ENCODE assay signal across 28 cellular contexts in the genomic region with DNA sequence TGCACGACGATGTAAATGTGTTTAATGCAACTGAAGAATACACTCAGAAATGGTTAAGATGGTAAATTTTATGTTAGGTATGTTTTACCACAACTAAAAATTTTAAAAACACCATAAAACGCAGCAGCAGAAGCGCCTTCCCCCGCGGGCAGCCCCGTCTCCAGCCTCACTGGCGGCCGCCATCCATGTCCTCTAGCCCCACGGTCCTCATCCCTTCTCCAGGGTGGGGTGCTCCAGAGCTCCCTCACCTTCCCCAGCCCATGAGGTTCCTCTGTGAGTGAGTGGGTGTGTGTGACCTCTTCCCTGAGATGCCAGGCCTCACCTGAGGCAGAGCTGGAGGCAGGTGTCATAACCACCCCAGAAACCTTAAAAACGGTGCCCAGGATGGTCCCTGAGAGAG. TPM values are rescaled to one million over a fixed set of nuclear protein-coding genes. Genes with fewer than 3 reads are reported as not detected.
DNase-seq lines count a peak whose midpoint lies in the region; ATAC-seq, FAIRE-seq and TF ChIP-seq lines count a peak whose summit lies in the region.
"Had no signal": no experiment of that assay in that cellular context is flagged by ENCODE, and none has a peak within 500 bp of the region (broad histone marks: within the 10 kb centered on the region; RNA-seq: fewer than 3 reads in every experiment).

No MANE protein-coding gene starts in this region.

- H2AK5ac ChIP-seq in H1 (ENCODE audit: low read depth, low read length): no peak overlapping the region

- no peak overlapping the region for H2BK20ac ChIP-seq in H1 (ENCODE audit: low read length)

- H4K5ac ChIP-seq in H1 (ENCODE audit: insufficient read length, low read depth, low read length): no peak overlapping the region

- no peaks in the 10 kb centered on the region for H3K9me3 Mint-ChIP-seq in neural progenitor cell
- H3K9me3 Mint-ChIP-seq: CD14-positive monocyte; CD8-positive, alpha-beta memory T cell had no signal

- H3K27me3 Mint-ChIP-seq in neural progenitor cell (ENCODE audit: insufficient read depth, low read depth): peaks cover 25% of the 10 kb centered on the region

- H3K4me3 ChIP-seq in heart right ventricle (no peak overlapping the region), H1 (ENCODE audit: extremely low read depth in 1 of 4, insufficient read depth in 2 of 4, low read depth in 3 of 4, low read length in 4 of 4) (no peak overlapping the region), neural progenitor cell (no peak overlapping the region)
- H3K4me3 ChIP-seq: BLaER1 had no signal

- DNase-seq in left ventricle myocardium superior: peak; percentile 15
- no peak for DNase-seq in heart right ventricle
- no peak for DNase-seq in H1 (ENCODE audit: low read depth in 1 of 2, low spot score in 2 of 2)
- DNase-seq in neural progenitor cell (ENCODE audit: low spot score): no peak
- DNase-seq in GDM1 (lab: John Stamatoyannopoulos, UW): no peak
- DNase-seq: 8988T; ACHN; BE2C; C1 segment of cervical spinal cord; CD4-positive, CD25-positive, alpha-beta regulatory T cell; CD8-positive, alpha-beta memory T cell; COR-L47; DMS 273 treated with DMSO at 0.1 percent for 48 hours; DMS153; DMS53; DMS79; DND-41; EL; GF-D8 had no signal

- peak overlapping the region; percentile 10 for H3K27ac Mint-ChIP-seq in neural progenitor cell
- H3K27ac Mint-ChIP-seq: CD14-positive monocyte; CD4-positive, alpha-beta memory T cell; CD8-positive, alpha-beta memory T cell had no signal

- no peak overlapping the region for H3K56ac ChIP-seq in H1 (replicated peaks; ENCODE audit: insufficient read length, low read depth, low read length)

- H4K91ac ChIP-seq in H1 (replicated peaks; ENCODE audit: insufficient read length, low read length): no peak overlapping the region

- H3K9me3 ChIP-seq in heart right ventricle: no peaks in the 10 kb centered on the region
- H3K9me3 ChIP-seq in H1 (ENCODE audit: insufficient read depth in 2 of 2, low read depth in 1 of 2, low read length in 1 of 2): no peaks in the 10 kb centered on the region
- H3K9me3 ChIP-seq in neural progenitor cell (ENCODE audit: low read depth): no peaks in the 10 kb centered on the region
- H3K9me3 ChIP-seq: BE2C, BLaER1 had no signal

- ATAC-seq in left ventricle myocardium superior: no peak
- ATAC-seq in heart right ventricle: no peak
- no peak for ATAC-seq in GM19351 (IDR thresholded peaks at IDR 0.05; ENCODE audit: unreplicated experiment)
- ATAC-seq in HG03095 (IDR thresholded peaks at IDR 0.05; ENCODE audit: unreplicated experiment): no peak

- H3K79me1 ChIP-seq in H1 (ENCODE audit: low read depth, low read length): no peaks in the 10 kb centered on the region

- H2BK15ac ChIP-seq in H1 (ENCODE audit: low read length): 0 out of 2 replicates have a peak overlapping the region, but pooled peaks have one; percentile 98

- WGBS in heart right ventricle, 2 donors: 95% methylated on average over 11 of the region's 11 CpGs
- WGBS in H1 (ENCODE audit: extremely low coverage in 1 of 2, insufficient coverage in 1 of 2, insufficient read length in 1 of 2, insufficient replicate concordance in 2 of 2, low coverage in 1 of 2, low lambda C conversion rate in 2 of 2, missing lambda C conversion rate in 1 of 2), 2 experiments: 84% methylated on average over 11 of the region's 11 CpGs; no CpG with 5 or more reads in 1 of the 2 experiments

- peaks cover 0 to 3% (median 0%) of the 10 kb centered on the region in 7 donors for H3K27me3 ChIP-seq in heart right ventricle
- peaks cover 0 to 4% (median 1%) of the 10 kb centered on the region in 4 experiments; a peak in 3 of 7 replicates for H3K27me3 ChIP-seq in H1 (replicated peaks in 1 of 4; ENCODE audit: control insufficient read depth in 3 of 4, extremely low read depth in 1 of 4, insufficient read depth in 3 of 4, low read length in 3 of 4)
- peaks cover 6% of the 10 kb centered on the region for H3K27me3 ChIP-seq in neural progenitor cell
- H3K27me3 ChIP-seq: BE2C, BLaER1 had no signal

- no peak overlapping the region; the same call in 1 of the 2 replicates for H2BK5ac ChIP-seq in H1 (ENCODE audit: low read depth, low read length)

- intact Hi-C loops in left ventricle myocardium superior (cut with micrococcal nuclease) (no loop called here), heart right ventricle (cut with DNase I) (no loop called here)

- H2BK12ac ChIP-seq in H1 (ENCODE audit: low read depth, low read length): 0 out of 2 replicates have a peak overlapping the region, but pooled peaks have one; percentile 53

- H3K4ac ChIP-seq in H1 (replicated peaks; ENCODE audit: insufficient read length, low read depth, low read length): no peak overlapping the region

- H3K18ac ChIP-seq in H1 (ENCODE audit: extremely low read depth, low read length): no peak overlapping the region

- no peak overlapping the region for H2AFZ ChIP-seq in H1 (ENCODE audit: low read length)
- no peak overlapping the region for H2AFZ ChIP-seq in neural progenitor cell (replicated peaks)

- H3F3A ChIP-seq in neural progenitor cell (ENCODE audit: low read depth): no peaks in the 10 kb centered on the region

- no peak overlapping the region for H3K23ac ChIP-seq in H1 (ENCODE audit: insufficient read length)

- no peaks in the 10 kb centered on the region for H3K36me3 ChIP-seq in heart right ventricle
- H3K36me3 ChIP-seq in H1 (ENCODE audit: control insufficient read depth in 2 of 4, insufficient read depth in 4 of 4, low read length in 3 of 4): no peaks in the 10 kb centered on the region
- no peaks in the 10 kb centered on the region for H3K36me3 ChIP-seq in neural progenitor cell
- H3K36me3 ChIP-seq: BE2C, BLaER1 had no signal

- no peak for TF ChIP-seq POLR2A in H1 (IDR thresholded peaks at IDR 0.05; ENCODE audit: control extremely low read depth in 1 of 2, low read depth in 2 of 2, low read length in 2 of 2)

- POLR2A ChIA-PET in H1 (lab: Charles Lee; ENCODE audit: partially characterized antibody): no interaction called here

- FAIRE-seq in H1 (lab: Jason Lieb, UNC): no peak
- FAIRE-seq: A204.1, GM12891, GM19239 had no signal

- H3K9ac ChIP-seq in H1 (replicated peaks in 1 of 4; ENCODE audit: extremely low read depth in 1 of 4, low read depth in 3 of 4, low read length in 3 of 4) (no peak overlapping the region), neural progenitor cell (no peak overlapping the region)
- H3K9ac ChIP-seq: BLaER1 had no signal

- no peak overlapping the region for H3K14ac ChIP-seq in H1 (ENCODE audit: insufficient read length)

- H3K27ac ChIP-seq in heart right ventricle (no peak overlapping the region), H1 (ENCODE audit: low read depth, low read length) (no peak overlapping the region), neural progenitor cell (no peak overlapping the region)
- H3K27ac ChIP-seq: BLaER1 had no signal

- no peak for TF ChIP-seq RAD21 in H1 (IDR thresholded peaks at IDR 0.05 in 1 of 2, conservative IDR thresholded peaks at IDR 0.05 in 1 of 2; ENCODE audit: low read depth in 2 of 2, low read length in 2 of 2)

- H3K4me3 Mint-ChIP-seq in neural progenitor cell: no peak overlapping the region
- H3K4me3 Mint-ChIP-seq: CD14-positive monocyte; CD4-positive, alpha-beta memory T cell; CD4-positive, CD25-positive, alpha-beta regulatory T cell; CD8-positive, alpha-beta memory T cell had no signal

- H3K79me2 ChIP-seq in H1 (ENCODE audit: control insufficient read depth in 1 of 2, insufficient read depth in 2 of 2, low read length in 2 of 2) (no peaks in the 10 kb centered on the region), neural progenitor cell (ENCODE audit: low read depth) (no peaks in the 10 kb centered on the region)

- H3K4me1 ChIP-seq in heart right ventricle: peaks cover 0 to 13% (median 6%) of the 10 kb centered on the region in 9 donors
- no peaks in the 10 kb centered on the region for H3K4me1 ChIP-seq in H1 (replicated peaks in 1 of 4; ENCODE audit: control insufficient read depth in 3 of 4, insufficient read depth in 4 of 4, low read length in 3 of 4)
- H3K4me1 ChIP-seq in neural progenitor cell: no peaks in the 10 kb centered on the region
- H3K4me1 ChIP-seq: BE2C had no signal

- H2BK120ac ChIP-seq in H1 (replicated peaks; ENCODE audit: low read depth, low read length): no peak overlapping the region

- no peaks in the 10 kb centered on the region for H3K23me2 ChIP-seq in H1 (ENCODE audit: low read depth, low read length)

- H3K36me3 Mint-ChIP-seq in neural progenitor cell: no peaks in the 10 kb centered on the region
- H3K36me3 Mint-ChIP-seq: CD14-positive monocyte; CD4-positive, alpha-beta memory T cell; CD4-positive, CD25-positive, alpha-beta regulatory T cell; CD8-positive, alpha-beta memory T cell had no signal

- peaks cover 21% of the 10 kb centered on the region for H3K4me1 Mint-ChIP-seq in neural progenitor cell
- H3K4me1 Mint-ChIP-seq: CD14-positive monocyte; CD4-positive, alpha-beta memory T cell; CD4-positive, CD25-positive, alpha-beta regulatory T cell; CD8-positive, alpha-beta memory T cell had no signal

- H3K4me2 ChIP-seq in H1 (ENCODE audit: insufficient read depth in 1 of 2, low read depth in 2 of 2, low read length in 2 of 2) (no peak overlapping the region), neural progenitor cell (no peak overlapping the region)
- H3K4me2 ChIP-seq: BLaER1 had no signal

- TF ChIP-seq EP300 in H1 (IDR thresholded peaks at IDR 0.05; ENCODE audit: borderline replicate concordance in 1 of 2, low read depth in 2 of 2, low read length in 2 of 2): no peak

- no peak overlapping the region for H4K8ac ChIP-seq in H1 (ENCODE audit: extremely low read depth, insufficient read depth, low read length)

- TF ChIP-seq CTCF in heart right ventricle (IDR thresholded peaks at IDR 0.05) (no peak), H1 (IDR thresholded peaks at IDR 0.05; ENCODE audit: control extremely low read depth in 1 of 3, insufficient read depth in 1 of 3, low read depth in 1 of 3, low read length in 3 of 3) (no peak), neural progenitor cell (IDR thresholded peaks at IDR 0.05) (no peak)

- CTCF ChIA-PET in H1 (lab: Charles Lee; ENCODE audit: partially characterized antibody): interaction anchor here (1.2 kb wide), 1 partner anchor 9 kb away, joined by 3 read pairs; no protein-coding TSS in a partner anchor

- H4K20me1 ChIP-seq in H1 (replicated peaks in 1 of 2; ENCODE audit: control insufficient read depth in 1 of 2, insufficient read depth in 2 of 2, low read length in 2 of 2) (no peaks in the 10 kb centered on the region), neural progenitor cell (ENCODE audit: low read depth) (no peaks in the 10 kb centered on the region)
- H4K20me1 ChIP-seq: BLaER1 had no signal

RNA-seq across cellular contexts. Expression of gene INHBB, which starts 17.0 kb away (rescaled TPM):
- total RNA-seq in left ventricle myocardium superior (2.8 TPM), heart right ventricle (1 to 10 TPM in 9 of 10 donors, under 1 TPM in 1; 0.89 to 9.2 (median 2.5) TPM), neural progenitor cell (ENCODE audit: low replicate concordance) (not detected in 2 replicates)
- polyA plus RNA-seq in heart right ventricle (1 to 10 TPM; 3.6 to 5.9 TPM), H1 (2011; rRNA removed) (0.24 and 0.32 TPM in 2 replicates)
- 0.23 and 0.30 TPM in 2 replicates for total RNA-seq in H1 (2021; fragmentation: NEBNext Ultra II Directional; extraction: Animal tissue kit (Norgen Biotek cat#: 25700))
- 0.25 TPM for polyA plus RNA-seq in H1 (2011; cell fraction: cytosol; rRNA removed)
- 0.44 TPM for polyA plus RNA-seq in H1 (2011; cell fraction: nucleus; rRNA removed)
- 0.27 to 0.51 TPM (median 0.42 TPM) in 4 replicates for polyA plus RNA-seq in H1 (2012, experiment 1 of 2)
- 0.31 TPM for polyA plus RNA-seq in H1 (2012, experiment 2 of 2)
- polyA plus RNA-seq in H1 (2013, experiment 1 of 2): 0.10 TPM
- polyA plus RNA-seq in H1 (2013, experiment 2 of 2): 0.15 TPM
- 0.19 and 0.46 TPM in 2 replicates for polyA minus RNA-seq in H1 (2011; rRNA and poly(A)+ RNA removed)
- 0.44 TPM for polyA minus RNA-seq in H1 (2011; cell fraction: cytosol; rRNA and poly(A)+ RNA removed)
- polyA minus RNA-seq in H1 (2011; cell fraction: nucleus; rRNA and poly(A)+ RNA removed): 0.50 TPM
- total RNA-seq: CD4-positive, alpha-beta memory T cell; CD4-positive, CD25-positive, alpha-beta regulatory T cell; CD8-positive, alpha-beta memory T cell; G401 had no signal
- polyA plus RNA-seq: CD14-positive monocyte; CD4-positive, alpha-beta memory T cell; CD4-positive, CD25-positive, alpha-beta regulatory T cell; CD8-positive, alpha-beta memory T cell had no signal
